Comparison of ENCODE assay signal across 34 cellular contexts in the genomic region with DNA sequence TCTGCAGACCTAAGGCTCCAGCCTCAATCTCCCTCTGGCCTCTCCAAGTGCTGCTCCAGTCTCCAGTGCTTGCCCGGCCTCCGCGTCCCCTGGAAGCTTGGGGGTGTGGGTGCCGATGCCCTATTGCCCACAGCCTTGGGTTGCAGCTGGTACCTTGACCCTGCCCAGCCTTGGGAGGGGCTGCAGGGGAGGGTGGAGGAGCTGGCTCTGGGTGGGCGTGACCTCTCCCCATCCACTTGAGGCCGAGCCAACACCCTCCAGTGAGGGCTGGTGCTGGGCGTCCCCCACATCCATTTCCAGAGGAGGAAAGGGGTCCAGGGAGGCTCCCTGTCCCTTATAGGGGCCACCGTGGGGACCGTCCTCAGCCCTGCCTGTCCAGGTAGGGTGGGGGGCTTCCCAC.
"Had no signal": no experiment of that assay in that cellular context is flagged by ENCODE, and none has a peak within 500 bp of the region (broad histone marks: within the 10 kb centered on the region; RNA-seq: fewer than 3 reads in every experiment).

No MANE protein-coding gene starts in this region.

- DNase-seq: activated effector memory CD4-positive, alpha-beta T cell treated with anti-CD3 and anti-CD28 coated beads, Interleukin-2, amount 50 U/mL, for 16 hours; activated effector memory CD4-positive, alpha-beta T cell treated with Interleukin-2 at 50 U/mL for 16 hours; activated gamma-delta T cell; activated gamma-delta T cell treated with Interleukin-2 at 50 U/mL for 16 hours; activated naive CD4-positive, alpha-beta T cell; activated naive CD4-positive, alpha-beta T cell treated with anti-CD3 and anti-CD28 coated beads for 36 hours; activated naive CD4-positive, alpha-beta T cell treated with anti-CD3 and anti-CD28 coated beads, Interleukin-2, amount 10 ng/mL, durations not matched to agents 7 days and 5 days; activated naive CD4-positive, alpha-beta T cell treated with anti-CD3 and anti-CD28 coated beads, Interleukin-2, amount 50 U/mL, for 16 hours; activated naive CD4-positive, alpha-beta T cell treated with Interleukin-2 at 50 U/mL for 16 hours; activated naive CD8-positive, alpha-beta T cell treated with anti-CD3 and anti-CD28 coated beads for 36 hours; activated naive CD8-positive, alpha-beta T cell treated with anti-CD3 and anti-CD28 coated beads, Interleukin-2, amount 10 ng/mL, durations not matched to agents 7 days and 5 days; activated naive CD8-positive, alpha-beta T cell treated with anti-CD3 and anti-CD28 coated beads, Interleukin-2, amount 50 U/mL, for 24 hours; activated T-cell treated with anti-CD3 and anti-CD28 coated beads, Interleukin-2, amount 50 U/mL, for 1 hour; activated T-cell treated with anti-CD3 and anti-CD28 coated beads, Interleukin-2, amount 50 U/mL, for 24 hours; activated T-cell treated with anti-CD3 and anti-CD28 coated beads, Interleukin-2, amount 50 U/mL, for 4 hours; activated T-cell treated with anti-CD3 and anti-CD28 coated beads, Interleukin-2, amount 50 U/mL, for 48 hours; activated T-cell treated with anti-CD3 and anti-CD28 coated beads, Interleukin-2, amount 50 U/mL, for 72 hours; adrenal gland; amniotic stem cell; amygdala; anterior cingulate cortex; aorta; body of pancreas; brain microvascular endothelial cell; caudate nucleus; central memory CD4-positive, alpha-beta T cell; cerebellar nuclear complex had no signal

- H3K9me3 ChIP-seq: adrenal gland, ascending aorta, body of pancreas, breast epithelium had no signal

- H3K36me3 ChIP-seq: adrenal gland, ascending aorta, brain microvascular endothelial cell, breast epithelium, cardiac muscle cell had no signal

- H3K4me3 ChIP-seq: adrenal gland, ascending aorta, body of pancreas, breast epithelium, cardiac muscle cell had no signal

- H3K27me3 ChIP-seq: adrenal gland, ascending aorta, body of pancreas, brain microvascular endothelial cell, breast epithelium, cardiac muscle cell had no signal

- FAIRE-seq: astrocyte, bronchial epithelial cell had no signal

- H3K4me1 ChIP-seq: adrenal gland, ascending aorta, breast epithelium had no signal

- ATAC-seq: activated naive CD4-positive, alpha-beta T cell treated with anti-CD3 and anti-CD28 coated beads, Interleukin-2, amount 50 U/mL, for 72 hours; activated naive CD8-positive, alpha-beta T cell treated with anti-CD3 and anti-CD28 coated beads, Interleukin-2, amount 50 U/mL, for 24 hours; activated T-cell treated with anti-CD3 and anti-CD28 coated beads, Interleukin-2, amount 50 U/mL, for 4 hours; activated T-cell treated with anti-CD3 and anti-CD28 coated beads, Interleukin-2, amount 50 U/mL, for 72 hours; activated T-helper 17 cell treated with anti-CD3 and anti-CD28 coated beads, Interleukin-2, amount 50 U/mL, for 72 hours; body of pancreas had no signal

- H3K27ac ChIP-seq: adrenal gland, ascending aorta, body of pancreas, brain microvascular endothelial cell, breast epithelium, cardiac muscle cell had no signal
